ENCODE assay signal across 8 cellular contexts in the genomic region with DNA sequence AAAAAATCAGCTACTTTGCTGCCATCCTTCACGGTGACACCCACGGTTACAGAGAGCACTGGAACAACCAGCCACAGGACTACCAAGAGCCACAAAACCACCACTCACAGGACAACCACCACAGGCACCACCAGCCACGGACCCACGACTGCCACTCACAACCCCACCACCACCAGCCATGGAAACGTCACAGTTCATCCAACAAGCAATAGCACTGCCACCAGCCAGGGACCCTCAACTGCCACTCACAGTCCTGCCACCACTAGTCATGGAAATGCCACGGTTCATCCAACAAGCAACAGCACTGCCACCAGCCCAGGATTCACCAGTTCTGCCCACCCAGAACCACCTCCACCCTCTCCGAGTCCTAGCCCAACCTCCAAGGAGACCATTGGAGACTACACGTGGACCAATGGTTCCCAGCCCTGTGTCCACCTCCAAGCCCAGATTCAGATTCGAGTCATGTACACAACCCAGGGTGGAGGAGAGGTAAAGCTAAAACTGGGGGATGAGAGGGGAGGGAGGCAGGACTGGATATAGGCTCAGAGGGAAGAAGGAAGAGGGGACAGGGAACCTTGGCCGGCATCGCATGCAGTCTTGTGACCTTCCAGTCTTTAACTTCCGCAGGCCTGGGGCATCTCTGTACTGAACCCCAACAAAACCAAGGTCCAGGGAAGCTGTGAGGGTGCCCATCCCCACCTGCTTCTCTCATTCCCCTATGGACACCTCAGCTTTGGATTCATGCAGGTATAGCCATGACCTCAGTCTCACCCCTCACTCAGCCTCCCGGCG. TPM values are rescaled to one million over a fixed set of nuclear protein-coding genes. Genes with fewer than 3 reads are reported as not detected.
A peak's percentile ranks its signal among the peaks of the same experiment; 100 is the strongest.
DNase-seq lines count a peak whose midpoint lies in the region; ATAC-seq and TF ChIP-seq lines count a peak whose summit lies in the region.

No MANE protein-coding gene starts in this region.

- peak overlapping the region; percentile 4; the same call in 2 of the 3 replicates for H2BK15ac ChIP-seq in IMR-90 (ENCODE audit: low read depth, low read length)

- peaks cover 16 to 82% of the 10 kb centered on the region in 2 experiments for H3K79me1 ChIP-seq in IMR-90 (ENCODE audit: low read depth in 1 of 2, low read length in 2 of 2)

- in situ Hi-C loops in IMR-90 (cut with MboI; ENCODE audit: low sequenced_read_pairs), result no loop called here

- peak overlapping the region; percentile 12 to 86 (median 45) for H3K4me3 Mint-ChIP-seq in brain
- H3K4me3 Mint-ChIP-seq in naive B cell, result peak overlapping the region; percentile 36 to 97 (median 75)

- peak overlapping the region; percentile 3; the same call in 1 of the 2 replicates for H3K18ac ChIP-seq in IMR-90 (ENCODE audit: low read depth, low read length)

- H3K27ac Mint-ChIP-seq in brain (peak overlapping the region; percentile 93 to 99 (median 98)), naive B cell (peak overlapping the region in 5 of 6 donors; percentile 41 to 96 (median 92))

- H3K27ac ChIP-seq in IMR-90 (ENCODE audit: insufficient read depth, low read length), result peak overlapping the region; percentile 49

- H2BK20ac ChIP-seq in IMR-90 (ENCODE audit: low read depth, low read length), result no peak overlapping the region; the same call in 1 of the 2 replicates

- H4K8ac ChIP-seq in IMR-90 (ENCODE audit: low read depth in 2 of 2, low read length in 2 of 2), result peak overlapping the region in 1 of 2 experiments; percentile 78; a peak in 2 of 4 replicates

- TF ChIP-seq RAD21 in IMR-90 (IDR thresholded peaks at IDR 0.05; ENCODE audit: low read length), result no peak

- H3K9me3 Mint-ChIP-seq in brain, result peaks cover 0 to 8% (median 0%) of the 10 kb centered on the region in 5 experiments
- H3K9me3 Mint-ChIP-seq in naive B cell, result no peaks in the 10 kb centered on the region

- no peak for TF ChIP-seq POLR2A in IMR-90 (IDR thresholded peaks at IDR 0.05; ENCODE audit: low read depth, low read length)

- H4K5ac ChIP-seq in IMR-90 (ENCODE audit: low read depth, low read length), result peak overlapping the region; percentile 72

- dilution Hi-C loops in IMR-90 (cut with HindIII; ENCODE audit: low sequenced_read_pairs, unreplicated experiment), result no loop called here

- H3K27me3 Mint-ChIP-seq in brain, result no peaks in the 10 kb centered on the region
- no peaks in the 10 kb centered on the region for H3K27me3 Mint-ChIP-seq in naive B cell

- peaks cover 19% of the 10 kb centered on the region for H3K9me1 ChIP-seq in IMR-90 (ENCODE audit: insufficient read depth, low read length)

- peak overlapping the region; percentile 81 for H3K14ac ChIP-seq in IMR-90 (replicated peaks; ENCODE audit: low read depth, low read length)

- DNase-seq in AG10803 (ENCODE audit: low read depth) (no peak), IMR-90 (no peak), naive B cell (no peak), NCI-H2081 treated with DMSO at 0.1 percent for 48 hours (lab: John Stamatoyannopoulos, UW) (no peak)

- peaks cover 42% of the 10 kb centered on the region for H3K36me3 ChIP-seq in IMR-90 (ENCODE audit: control insufficient read depth, insufficient read depth, low read length)

- POLR2A ChIA-PET in IMR-90 (lab: Charles Lee; ENCODE audit: unreplicated experiment), result interaction anchor here (0.5 to 1.2 kb wide), 2 partner anchors 9 kb away, joined by 3 to 6 read pairs; no protein-coding TSS in a partner anchor

- CTCF ChIA-PET in IMR-90 (lab: Yijun Ruan, JAX), result interaction anchor here (1.3 kb wide), 1 partner anchor 108 kb away, joined by 4 read pairs; a partner anchor contains a TSS

- H3K4me3 ChIP-seq in AG10803 (ENCODE audit: low read length) (peak overlapping the region; percentile 43), IMR-90 (ENCODE audit: insufficient read depth, low read depth, low read length) (peak overlapping the region; percentile 1; the same call in 1 of the 2 replicates)

- peak overlapping the region; percentile 8 for H3K9ac ChIP-seq in IMR-90 (ENCODE audit: low read depth, low read length)

- peak overlapping the region; percentile 86 for H2AK9ac ChIP-seq in IMR-90 (replicated peaks; ENCODE audit: low read depth, low read length, poor library complexity)

- no peak overlapping the region for H3K56ac ChIP-seq in IMR-90 (ENCODE audit: extremely low read depth, insufficient read depth, low read length)

- TF ChIP-seq CTCF in AG10803 (conservative IDR thresholded peaks at IDR 0.05; ENCODE audit: low read length) (no peak), IMR-90 (conservative IDR thresholded peaks at IDR 0.05; ENCODE audit: low read depth, low read length) (no peak), brain (conservative IDR thresholded peaks at IDR 0.05) (no peak)

- WGBS in IMR-90 (ENCODE audit: extremely low coverage in 2 of 2, insufficient read length in 1 of 2), 2 experiments, result 65% methylated on average over 6 of the region's 14 CpGs; no CpG with 5 or more reads in 1 of the 2 experiments

- peaks cover 31% of the 10 kb centered on the region for H3K4me1 ChIP-seq in IMR-90 (ENCODE audit: control insufficient read depth, insufficient read depth, low read length)

- H3K4ac ChIP-seq in IMR-90 (ENCODE audit: low read depth, low read length), result peak overlapping the region; percentile 78

- no peaks in the 10 kb centered on the region for H3K9me3 ChIP-seq in IMR-90 (ENCODE audit: control insufficient read depth, insufficient read depth, low read length)

- H3K23ac ChIP-seq in IMR-90 (ENCODE audit: low read depth, low read length), result peak overlapping the region; percentile 7

- peak overlapping the region; percentile 76 for H2BK5ac ChIP-seq in IMR-90 (ENCODE audit: low read depth, low read length, poor library complexity, severe bottlenecking)

- peaks cover 46% of the 10 kb centered on the region for H4K20me1 ChIP-seq in IMR-90 (ENCODE audit: insufficient read depth, low read length)

- ATAC-seq in IMR-90 (ENCODE audit: low read depth) (no peak), naive B cell (ENCODE audit: low read depth in 2 of 2) (no peak), HG03342 (IDR thresholded peaks at IDR 0.05; ENCODE audit: unreplicated experiment) (no peak), HG02852 (IDR thresholded peaks at IDR 0.05; ENCODE audit: unreplicated experiment) (no peak), HG03442 (IDR thresholded peaks at IDR 0.05; ENCODE audit: unreplicated experiment) (no peak)

- H3K36me3 Mint-ChIP-seq in brain (peaks cover 49% of the 10 kb centered on the region), naive B cell (peaks cover 8 to 17% of the 10 kb centered on the region in 2 donors)

- H4K91ac ChIP-seq in IMR-90 (ENCODE audit: insufficient read depth, low read depth, low read length), result peak overlapping the region; percentile 63

- no peaks in the 10 kb centered on the region for H3K27me3 ChIP-seq in IMR-90 (ENCODE audit: control insufficient read depth, insufficient read depth, low read length)

- peak overlapping the region; percentile 93 for H2AK5ac ChIP-seq in IMR-90 (ENCODE audit: low read depth, low read length)

- peak overlapping the region; percentile 8; the same call in 1 of the 2 replicates for H2BK120ac ChIP-seq in IMR-90 (ENCODE audit: low read depth, low read length)

- H3K4me1 Mint-ChIP-seq in brain (peaks cover 90% of the 10 kb centered on the region), naive B cell (peaks cover 49 to 90% (median 61%) of the 10 kb centered on the region in 3 donors)

- intact Hi-C loops in IMR-90 (cut with micrococcal nuclease), result no loop called here

- peak overlapping the region; percentile 23 for H3K4me2 ChIP-seq in IMR-90 (ENCODE audit: low read depth, low read length)

- peak overlapping the region; percentile 70 for H2AFZ ChIP-seq in IMR-90 (replicated peaks; ENCODE audit: low read length, poor library complexity)

- BruUV-seq in IMR-90 (replicated peaks; lab: Mats Ljungman, UMichigan), result no TSS peak

TF ChIP-seq in IMR-90, 13 proteins besides CTCF, POLR2A, EP300 and RAD21 (continues in another document):
- no peak for TF ChIP-seq FOS (IDR thresholded peaks at IDR 0.05; ENCODE audit: low read depth, low read length)

RNA-seq across cellular contexts. Expression of a gene that starts 0.6 kb away (rescaled TPM):
- 16.0 and 23.3 TPM in 2 replicates for total RNA-seq in IMR-90 (2012; rRNA removed)
- polyA plus RNA-seq in IMR-90 (2012; rRNA removed), result 43.1 and 55.0 TPM in 2 replicates
- 18.3 and 59.5 TPM in 2 replicates for polyA plus RNA-seq in IMR-90 (2012; cell fraction: cytosol; rRNA removed)
- polyA plus RNA-seq in IMR-90 (2012; cell fraction: nucleus; rRNA removed; ENCODE audit: low replicate concordance), result 2.6 and 3.5 TPM in 2 replicates
- 23.2 TPM for polyA plus RNA-seq in brain (ENCODE audit: insufficient read depth, low read depth, low replicate concordance)
- polyA plus RNA-seq in naive B cell (ENCODE audit: low read depth in 6 of 6), result 1 to 10 TPM; 3.3 to 7.4 (median 6.8) TPM

RNA-seq across cellular contexts. Expression of a gene that starts 3.6 kb away (rescaled TPM):
- 142 and 149 TPM in 2 replicates for total RNA-seq in IMR-90 (2012; rRNA removed)
- polyA plus RNA-seq in IMR-90 (2012; rRNA removed) (135 and 152 TPM in 2 replicates), brain (ENCODE audit: insufficient read depth, low read depth, low replicate concordance) (148 TPM), naive B cell (ENCODE audit: low read depth in 6 of 6) (10 to 100 TPM; 27.8 to 59.7 (median 43.1) TPM)
- polyA plus RNA-seq in IMR-90 (2012; cell fraction: cytosol; rRNA removed), result 111 and 139 TPM in 2 replicates
- 74.4 and 102 TPM in 2 replicates for polyA plus RNA-seq in IMR-90 (2012; cell fraction: nucleus; rRNA removed; ENCODE audit: low replicate concordance)

RNA-seq across cellular contexts. Expression of a gene that starts 9.9 kb away (rescaled TPM):
- total RNA-seq in IMR-90 (2012; rRNA removed), result 0.18 and 0.28 TPM in 2 replicates
- 0.62 and 1.0 TPM in 2 replicates for polyA plus RNA-seq in IMR-90 (2012; rRNA removed)
- 2.4 and 3.1 TPM in 2 replicates for polyA plus RNA-seq in IMR-90 (2012; cell fraction: cytosol; rRNA removed)
- polyA plus RNA-seq in IMR-90 (2012; cell fraction: nucleus; rRNA removed; ENCODE audit: low replicate concordance), result 0.84 and 3.4 TPM in 2 replicates
- polyA plus RNA-seq in brain (ENCODE audit: insufficient read depth, low read depth, low replicate concordance), result 5.3 TPM
- polyA plus RNA-seq in naive B cell (ENCODE audit: low read depth in 6 of 6), result not detected

RNA-seq across cellular contexts. Expression of a gene that starts 18.3 kb away (rescaled TPM):
- 72.8 and 120 TPM in 2 replicates for total RNA-seq in IMR-90 (2012; rRNA removed)
- polyA plus RNA-seq in IMR-90 (2012; rRNA removed), result 74.7 and 82.4 TPM in 2 replicates
- polyA plus RNA-seq in IMR-90 (2012; cell fraction: cytosol; rRNA removed), result 37.8 and 97.7 TPM in 2 replicates
- polyA plus RNA-seq in IMR-90 (2012; cell fraction: nucleus; rRNA removed; ENCODE audit: low replicate concordance), result 35.2 and 52.7 TPM in 2 replicates
- polyA plus RNA-seq in brain (ENCODE audit: insufficient read depth, low read depth, low replicate concordance), result 125 TPM
- polyA plus RNA-seq in naive B cell (ENCODE audit: low read depth in 6 of 6), result 10 to 100 TPM; 16.0 to 21.9 (median 18.2) TPM

RNA-seq across cellular contexts. Expression of a gene that starts 21.5 kb away (rescaled TPM):
- total RNA-seq in IMR-90 (2012; rRNA removed), result 0.56 TPM in 1 of 2 replicates, not detected in the other
- polyA plus RNA-seq in IMR-90 (2012; rRNA removed) (0.98 and 1.3 TPM in 2 replicates), brain (ENCODE audit: insufficient read depth, low read depth, low replicate concordance) (17.3 TPM), naive B cell (ENCODE audit: low read depth in 6 of 6) (10 to 100 TPM; 32.2 to 43.1 (median 38.5) TPM)
- 1.1 and 1.2 TPM in 2 replicates for polyA plus RNA-seq in IMR-90 (2012; cell fraction: cytosol; rRNA removed)
- 1.4 and 1.9 TPM in 2 replicates for polyA plus RNA-seq in IMR-90 (2012; cell fraction: nucleus; rRNA removed; ENCODE audit: low replicate concordance)
